ENCODE assay signal across 21 cellular contexts in genomic region chr6:85516168-85516567, GRCh38.
A peak's percentile ranks its signal among the peaks of the same experiment; 100 is the strongest.
DNase-seq lines count a peak whose midpoint lies in the region; ATAC-seq, FAIRE-seq and TF ChIP-seq lines count a peak whose summit lies in the region.
"Had no signal": no experiment of that assay in that cellular context is flagged by ENCODE, and none has a peak within 500 bp of the region (broad histone marks: within the 10 kb centered on the region; RNA-seq: fewer than 3 reads in every experiment).

No MANE protein-coding gene starts in this region.

- peak; percentile 67 for FAIRE-seq in endometrium (lab: Jason Lieb, UNC)

- TF ChIP-seq EP300 in ovary (IDR thresholded peaks at IDR 0.05) = no peak

- H3K9me3 ChIP-seq in osteoblast (ENCODE audit: low read depth, low read length) (no peaks in the 10 kb centered on the region), ovary (no peaks in the 10 kb centered on the region)
- H3K9me3 ChIP-seq: adrenal gland; BLaER1 treated with 17β-estradiol and CSF1 and Interleukin-3, amounts not matched to agents 10 nM and 100 nM; gastrocnemius medialis; HAP-1; lower lobe of right lung had no signal

- DNase-seq in ELR (ENCODE audit: low read depth) = peak; percentile 63
- DNase-seq in LoVo (ENCODE audit: low spot score) = peak; percentile 29
- peak; percentile 4 for DNase-seq in osteoblast (ENCODE audit: insufficient read length, low spot score, missing footprints)
- DNase-seq in sciatic nerve (ENCODE audit: low spot score) = no peak
- DNase-seq in brain microvascular endothelial cell = no peak
- no peak for DNase-seq in ovary
- DNase-seq: adrenal gland, DMS153, endodermal cell, gastrocnemius medialis, lower lobe of right lung, NCI-H1048, NCI-H2081 treated with DMSO at 0.1 percent for 48 hours, NCI-H524 treated with DMSO at 0.1 percent for 48 hours, T1000 had no signal

- no peak overlapping the region for H3K4me2 ChIP-seq in osteoblast (ENCODE audit: insufficient read depth, low read length)
- H3K4me2 ChIP-seq: BLaER1 treated with 17β-estradiol and CSF1 and Interleukin-3, amounts not matched to agents 10 nM and 100 nM had no signal

- intact Hi-C loops in sciatic nerve (cut with DNase I) (no loop called here), ovary (cut with DNase I) (no loop called here)

- TF ChIP-seq POLR2A in ovary (IDR thresholded peaks at IDR 0.05) = no peak

- no peaks in the 10 kb centered on the region for H3K79me2 ChIP-seq in osteoblast (ENCODE audit: insufficient read depth, low read length)

- ATAC-seq in sciatic nerve (no peak), HG03354 (IDR thresholded peaks at IDR 0.05; ENCODE audit: poor library complexity, severe bottlenecking, unreplicated experiment) (no peak)
- ATAC-seq: activated CD4-positive, CD25-positive, alpha-beta regulatory T cell treated with anti-CD3 and anti-CD28 coated beads, Interleukin-2, amount 50 U/mL, for 24 hours; activated T-helper 17 cell treated with anti-CD3 and anti-CD28 coated beads, Interleukin-2, amount 50 U/mL, for 72 hours; gastrocnemius medialis; lower lobe of right lung had no signal

- H2AFZ ChIP-seq in osteoblast (ENCODE audit: low read length) = no peak overlapping the region

- H4K20me1 ChIP-seq in osteoblast (ENCODE audit: insufficient read depth, low read length) = no peaks in the 10 kb centered on the region
- H4K20me1 ChIP-seq: BLaER1 treated with 17β-estradiol and CSF1 and Interleukin-3, amounts not matched to agents 10 nM and 100 nM had no signal

- TF ChIP-seq CTCF in osteoblast (IDR thresholded peaks at IDR 0.05; ENCODE audit: extremely low read depth, low read depth, low read length) = no peak
- no peak for TF ChIP-seq CTCF in brain microvascular endothelial cell (IDR thresholded peaks at IDR 0.05; ENCODE audit: low read depth, low read length, missing control alignments)
- TF ChIP-seq CTCF in ovary (IDR thresholded peaks at IDR 0.05) = no peak

- H3K4me3 ChIP-seq in osteoblast (ENCODE audit: insufficient read depth, low read length) (no peak overlapping the region), brain microvascular endothelial cell (ENCODE audit: low read depth, low read length) (no peak overlapping the region), ovary (no peak overlapping the region)
- H3K4me3 ChIP-seq: adrenal gland; BLaER1 treated with 17β-estradiol and CSF1 and Interleukin-3, amounts not matched to agents 10 nM and 100 nM; gastrocnemius medialis; HAP-1; lower lobe of right lung had no signal

- H3K27me3 ChIP-seq in osteoblast (ENCODE audit: insufficient read depth, low read length) (no peaks in the 10 kb centered on the region), brain microvascular endothelial cell (replicated peaks) (no peaks in the 10 kb centered on the region), ovary (no peaks in the 10 kb centered on the region)
- H3K27me3 ChIP-seq: adrenal gland; BLaER1 treated with 17β-estradiol and CSF1 and Interleukin-3, amounts not matched to agents 10 nM and 100 nM; gastrocnemius medialis had no signal

- H3K27ac ChIP-seq in osteoblast (ENCODE audit: low read depth, low read length) (no peak overlapping the region), brain microvascular endothelial cell (no peak overlapping the region), ovary (no peak overlapping the region)
- H3K27ac ChIP-seq: adrenal gland; BLaER1 treated with 17β-estradiol and CSF1 and Interleukin-3, amounts not matched to agents 10 nM and 100 nM; gastrocnemius medialis; lower lobe of right lung had no signal

- in situ Hi-C loops in brain microvascular endothelial cell (cut with HindIII; ENCODE audit: low pct_ligation_motif_present, low sequenced_read_pairs) = no loop called here

- peaks cover 3% of the 10 kb centered on the region for H3K4me1 ChIP-seq in osteoblast (ENCODE audit: insufficient read depth, low read length)
- no peaks in the 10 kb centered on the region for H3K4me1 ChIP-seq in ovary (ENCODE audit: insufficient read depth)
- H3K4me1 ChIP-seq: adrenal gland; BLaER1 treated with 17β-estradiol and CSF1 and Interleukin-3, amounts not matched to agents 10 nM and 100 nM; gastrocnemius medialis; HAP-1; lower lobe of right lung had no signal

- peaks cover 34% of the 10 kb centered on the region for H3K36me3 ChIP-seq in osteoblast (ENCODE audit: insufficient read depth, low read length)
- peaks cover 32% of the 10 kb centered on the region for H3K36me3 ChIP-seq in brain microvascular endothelial cell (replicated peaks)
- H3K36me3 ChIP-seq in ovary = no peaks in the 10 kb centered on the region

Comparison
In these comparisons a context has a peak if more than half of its experiments do, and no peak if none do; other contexts are left out.
1. DNase-seq: peak in ELR (single experiment), LoVo (single experiment) and osteoblast (single experiment); none in sciatic nerve (single experiment), brain microvascular endothelial cell (single experiment) and ovary (0 of 5).